In genomic region chr10:3126741-3127342, GRCh38 we compare ENCODE assay signal across 10 cellular contexts. TPM values are rescaled to one million over a fixed set of nuclear protein-coding genes. Genes with fewer than 3 reads are reported as not detected.
A peak's percentile ranks its signal among the peaks of the same experiment; 100 is the strongest.
DNase-seq lines count a peak whose midpoint lies in the region; ATAC-seq and TF ChIP-seq lines count a peak whose summit lies in the region.
"Had no signal": no experiment of that assay in that cellular context is flagged by ENCODE, and none has a peak within 500 bp of the region (broad histone marks: within the 10 kb centered on the region; RNA-seq: fewer than 3 reads in every experiment).

No MANE protein-coding gene starts in this region.

- no peak overlapping the region for H3K4me3 Mint-ChIP-seq in stimulated activated naive B cell treated with anti-CD40 and anti-IgM and Interleukin-4, amounts not matched to agents 10 μg/mL and 1 μg/mL and 100 μg/mL, for 72 hours

- peaks cover 0 to 2% of the 10 kb centered on the region in 2 donors for H3K4me1 Mint-ChIP-seq in stimulated activated naive B cell treated with anti-CD40 and anti-IgM and Interleukin-4, amounts not matched to agents 10 μg/mL and 1 μg/mL and 100 μg/mL, for 72 hours

- peak overlapping the region; percentile 20 for H3K27ac Mint-ChIP-seq in stimulated activated naive B cell treated with anti-CD40 and anti-IgM and Interleukin-4, amounts not matched to agents 10 μg/mL and 1 μg/mL and 100 μg/mL, for 72 hours

- H3K9me3 Mint-ChIP-seq in stimulated activated naive B cell treated with anti-CD40 and anti-IgM and Interleukin-4, amounts not matched to agents 10 μg/mL and 1 μg/mL and 100 μg/mL, for 72 hours = peaks cover 0 to 1% of the 10 kb centered on the region in 2 donors

- H3K36me3 ChIP-seq in left ventricle myocardium inferior = peaks cover 55% of the 10 kb centered on the region

- peak overlapping the region; percentile 6 for H3K4me3 ChIP-seq in left ventricle myocardium inferior

- peaks cover 47% of the 10 kb centered on the region for H3K4me1 ChIP-seq in left ventricle myocardium inferior

- no peaks in the 10 kb centered on the region for H3K9me3 ChIP-seq in left ventricle myocardium inferior (replicated peaks)

- no peaks in the 10 kb centered on the region for H3K27me3 ChIP-seq in left ventricle myocardium inferior (ENCODE audit: low read depth)

- no peaks in the 10 kb centered on the region for H3K27me3 Mint-ChIP-seq in stimulated activated naive B cell treated with anti-CD40 and anti-IgM and Interleukin-4, amounts not matched to agents 10 μg/mL and 1 μg/mL and 100 μg/mL, for 72 hours

- no peak for ATAC-seq in stimulated activated naive B cell treated with anti-CD40 and anti-IgM and Interleukin-4, amounts not matched to agents 10 μg/mL and 1 μg/mL and 100 μg/mL, for 72 hours (replicated peaks)
- no peak for ATAC-seq in GM21360 (IDR thresholded peaks at IDR 0.05; ENCODE audit: unreplicated experiment)
- no peak for ATAC-seq in GM19328 (IDR thresholded peaks at IDR 0.05; ENCODE audit: unreplicated experiment)
- no peak for ATAC-seq in GM19395 (IDR thresholded peaks at IDR 0.05; ENCODE audit: unreplicated experiment)
- ATAC-seq in GM21737 (IDR thresholded peaks at IDR 0.05; ENCODE audit: unreplicated experiment) = no peak
- ATAC-seq: PC-3 had no signal

- peak overlapping the region; percentile 66 for H3K27ac ChIP-seq in left ventricle myocardium inferior (replicated peaks)
- H3K27ac ChIP-seq: HL-60 had no signal

- DNase-seq in NCI-H1436 (lab: John Stamatoyannopoulos, UW) (peak; percentile 94), SHP77 treated with DMSO at 0.1 percent for 48 hours (lab: John Stamatoyannopoulos, UW) (peak; percentile 79), left ventricle myocardium inferior (peak; percentile 56)
- no peak for DNase-seq in stimulated activated naive B cell treated with anti-CD40 and anti-IgM and Interleukin-4, amounts not matched to agents 10 μg/mL and 1 μg/mL and 100 μg/mL, for 72 hours
- DNase-seq: PC-3 had no signal

- intact Hi-C loops in left ventricle myocardium inferior (cut with micrococcal nuclease) = no loop called here

- peaks cover 55 to 84% of the 10 kb centered on the region in 2 donors for H3K36me3 Mint-ChIP-seq in stimulated activated naive B cell treated with anti-CD40 and anti-IgM and Interleukin-4, amounts not matched to agents 10 μg/mL and 1 μg/mL and 100 μg/mL, for 72 hours

- no peak for TF ChIP-seq CTCF in left ventricle myocardium inferior (IDR thresholded peaks at IDR 0.05; ENCODE audit: borderline replicate concordance)

RNA-seq across cellular contexts. Expression of gene PITRM1, which starts 45.7 kb away (rescaled TPM):
- total RNA-seq in left ventricle myocardium inferior = 91.4 TPM

RNA-seq across cellular contexts. Expression of gene PFKP, which starts 59.5 kb away (rescaled TPM):
- total RNA-seq in left ventricle myocardium inferior = 206 TPM
